8 cellular contexts compared by ENCODE assay signal in the genomic region with DNA sequence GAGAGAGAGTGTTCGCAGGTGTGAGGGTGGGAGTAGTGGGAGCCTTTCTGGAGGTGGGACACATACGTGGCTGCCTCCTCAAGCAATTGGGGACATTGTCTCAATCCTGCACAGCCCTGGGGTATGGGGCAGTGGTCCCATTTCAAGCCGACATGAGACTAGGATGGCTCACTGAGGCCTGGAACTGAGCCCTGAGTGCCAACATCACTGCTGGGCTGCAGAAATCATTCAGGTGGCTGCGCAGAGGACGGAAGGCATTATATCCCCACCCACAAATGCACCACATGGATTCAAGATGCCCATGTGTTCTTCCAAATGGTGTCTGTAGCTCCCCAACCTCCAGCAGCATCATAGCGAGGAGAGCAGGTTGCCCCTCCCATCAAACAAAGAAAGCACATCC. TPM values are rescaled to one million over a fixed set of nuclear protein-coding genes. Genes with fewer than 3 reads are reported as not detected.
"Had no signal": no experiment of that assay in that cellular context is flagged by ENCODE, and none has a peak within 500 bp of the region (broad histone marks: within the 10 kb centered on the region; RNA-seq: fewer than 3 reads in every experiment).

No MANE protein-coding gene starts in this region.

- H3K4me3 ChIP-seq: GM23338, K562 had no signal

- H3K4me2 ChIP-seq: GM23338 had no signal

- DNase-seq: H9, HCEC 1CT, IMR-90, KG1 had no signal

- H2AFZ ChIP-seq: GM23338 had no signal

- ATAC-seq: GM23338, K562 had no signal

- H3K27ac ChIP-seq: HL-60 had no signal

RNA-seq across cellular contexts. Expression of a gene that starts 4.9 kb away (rescaled TPM):
- total RNA-seq: GM23338, H1, H9, IMR-90 had no signal
- polyA plus RNA-seq: GM23338, H1, IMR-90, K562 had no signal

RNA-seq across cellular contexts. Expression of a gene that starts 55.4 kb away (rescaled TPM):
- total RNA-seq: GM23338, H1, H9, IMR-90 had no signal
- polyA plus RNA-seq: GM23338, H1, IMR-90 had no signal
